In the genomic region with DNA sequence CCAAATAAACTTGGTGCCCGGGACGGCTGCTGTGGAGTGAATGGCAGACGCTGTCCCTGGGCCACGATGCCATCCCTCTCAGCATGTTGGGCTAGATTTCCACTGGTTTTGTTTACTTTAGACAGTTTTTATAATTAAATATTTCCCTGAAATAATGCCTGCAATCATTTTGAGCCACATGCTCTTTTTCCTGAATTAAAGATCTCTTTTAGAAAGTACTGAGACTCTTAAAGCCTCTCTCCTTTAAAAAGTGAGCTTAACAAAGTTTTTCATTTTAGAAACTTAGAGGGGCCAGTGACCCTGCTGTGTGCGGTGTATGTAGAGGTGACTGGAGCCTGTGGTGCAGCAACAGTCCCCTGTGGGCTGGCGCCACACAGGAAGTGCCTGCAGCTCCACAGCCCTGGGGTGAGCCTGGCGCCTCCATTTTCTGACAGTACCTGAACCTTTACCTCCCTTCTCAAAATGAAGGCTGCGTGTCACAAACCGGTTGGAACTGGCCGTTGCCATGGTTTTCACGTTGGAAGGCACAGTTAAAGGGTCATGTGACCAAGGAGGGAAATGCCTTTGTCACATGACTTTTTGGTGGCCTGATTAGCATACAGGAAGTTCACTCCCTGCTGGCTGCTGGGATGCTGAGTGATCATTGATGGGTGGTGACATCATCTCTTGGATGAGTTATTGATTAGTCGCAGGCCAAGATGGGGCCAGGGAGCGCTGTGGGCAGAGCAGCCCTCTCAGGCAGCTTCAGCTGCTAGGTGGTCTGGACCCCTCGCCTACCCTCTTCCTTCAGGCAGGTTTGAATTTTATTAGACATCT, we compare ENCODE assay signal across 1 cellular context.
TF ChIP-seq lines count a peak whose summit lies in the region.

No MANE protein-coding gene starts in this region.

TF ChIP-seq in endothelial cell of umbilical vein, 7 proteins besides CTCF, POLR2A, EP300 and RAD21 (continued from another document):
- TF ChIP-seq MYC (IDR thresholded peaks at IDR 0.05; ENCODE audit: low read depth, low read length): no peak
- no peak for TF ChIP-seq FOS (IDR thresholded peaks at IDR 0.05; ENCODE audit: borderline replicate concordance, insufficient read depth, low read length)
